Comparison of ENCODE assay signal across 24 cellular contexts in the genomic region with DNA sequence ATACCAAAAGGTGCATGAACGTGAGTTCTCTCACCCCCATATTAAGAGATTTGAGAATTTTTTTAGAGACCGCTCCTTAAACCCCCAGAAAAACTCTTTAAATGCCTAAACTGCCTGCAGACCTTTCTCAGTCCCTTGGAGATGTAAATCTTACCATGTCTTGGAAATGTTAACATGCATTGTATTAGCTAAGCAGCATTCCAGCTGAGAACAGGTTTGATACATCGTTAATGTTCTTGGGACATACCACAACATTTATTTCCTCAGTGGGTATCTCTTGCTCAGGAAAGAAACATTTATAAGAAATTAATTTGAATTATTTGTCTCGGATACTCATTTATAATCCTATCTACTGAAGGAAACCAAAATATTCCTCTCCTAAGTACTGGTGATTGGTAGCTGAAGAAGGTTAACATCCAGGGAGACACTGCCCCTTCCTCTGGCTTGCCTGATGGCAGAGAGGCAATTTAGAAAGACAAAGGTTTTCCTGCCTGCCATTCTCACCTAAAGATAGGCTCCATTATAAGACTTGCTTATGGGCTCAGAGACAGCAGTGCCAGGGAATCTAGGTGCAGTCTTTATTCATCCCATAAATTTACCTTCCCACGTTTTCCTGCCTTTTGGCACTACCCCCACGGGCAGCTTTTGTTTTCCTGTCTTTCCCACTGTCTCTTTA.
"Had no signal": no experiment of that assay in that cellular context is flagged by ENCODE, and none has a peak within 500 bp of the region (broad histone marks: within the 10 kb centered on the region; RNA-seq: fewer than 3 reads in every experiment).

No MANE protein-coding gene starts in this region.

- H3K27ac ChIP-seq: breast epithelium, esophagus muscularis mucosa, gastrocnemius medialis, pancreas, thyroid gland, upper lobe of right lung had no signal

- H3K9me3 Mint-ChIP-seq: activated B cell treated with CpG ODN at 0.5 μM for 24 hours; activated naive CD8-positive, alpha-beta T cell treated with anti-CD3 and anti-CD28 coated beads for 36 hours; activated T-cell treated with anti-CD3 and anti-CD28 coated beads, Interleukin-2, amount 50 U/mL, for 4 hours; activated T-helper 2 cell treated with anti-CD3 and anti-CD28 coated beads, Interferon-gamma antibody, Interleukin-2, Interleukin-4, amounts not matched to agents 10 μg/mL and 5 μg/mL and 100 μg/mL, durations not matched to agents 14 hours and 24 hours and 36 hours; central memory CD8-positive, alpha-beta T cell; effector memory CD8-positive, alpha-beta T cell; nephron; stimulated activated naive CD8-positive, alpha-beta T cell treated with anti-CD3 and anti-CD28 coated beads, Interleukin-15, Interleukin-2, amounts not matched to agents 100 ng/mL and 50 ng/mL, for 24 hours had no signal

- H3K4me3 Mint-ChIP-seq: activated B cell treated with CpG ODN at 0.5 μM for 24 hours; activated naive CD8-positive, alpha-beta T cell treated with anti-CD3 and anti-CD28 coated beads for 36 hours; activated T-cell treated with anti-CD3 and anti-CD28 coated beads, Interleukin-2, amount 50 U/mL, for 4 hours; central memory CD8-positive, alpha-beta T cell; effector memory CD8-positive, alpha-beta T cell; nephron; stimulated activated naive CD8-positive, alpha-beta T cell treated with anti-CD3 and anti-CD28 coated beads, Interleukin-15, Interleukin-2, amounts not matched to agents 100 ng/mL and 50 ng/mL, for 24 hours had no signal

- H3K36me3 ChIP-seq: breast epithelium, esophagus muscularis mucosa, gastrocnemius medialis, pancreas, thyroid gland, upper lobe of right lung had no signal

- H3K36me3 Mint-ChIP-seq: activated naive CD8-positive, alpha-beta T cell treated with anti-CD3 and anti-CD28 coated beads for 36 hours had no signal

- H3K9me3 ChIP-seq: breast epithelium, esophagus muscularis mucosa, gastrocnemius medialis, pancreas, thyroid gland, upper lobe of right lung had no signal

- H3K4me3 ChIP-seq: breast epithelium, esophagus muscularis mucosa, gastrocnemius medialis, pancreas, thyroid gland, upper lobe of right lung had no signal

- H3K4me1 Mint-ChIP-seq: activated B cell treated with CpG ODN at 0.5 μM for 24 hours; activated naive CD8-positive, alpha-beta T cell treated with anti-CD3 and anti-CD28 coated beads for 36 hours; central memory CD8-positive, alpha-beta T cell; nephron had no signal

- ATAC-seq: activated T-cell treated with anti-CD3 and anti-CD28 coated beads, Interleukin-2, amount 50 U/mL, for 4 hours; effector memory CD8-positive, alpha-beta T cell; gastrocnemius medialis; pancreas; right cardiac atrium; upper lobe of right lung had no signal

- H3K27me3 Mint-ChIP-seq: activated B cell treated with CpG ODN at 0.5 μM for 24 hours had no signal

- H3K27me3 ChIP-seq: breast epithelium, esophagus muscularis mucosa, gastrocnemius medialis, pancreas, thyroid gland, upper lobe of right lung had no signal

- H3K27ac Mint-ChIP-seq: activated B cell treated with CpG ODN at 0.5 μM for 24 hours; activated naive CD8-positive, alpha-beta T cell treated with anti-CD3 and anti-CD28 coated beads for 36 hours; activated T-helper 2 cell treated with anti-CD3 and anti-CD28 coated beads, Interferon-gamma antibody, Interleukin-2, Interleukin-4, amounts not matched to agents 10 μg/mL and 5 μg/mL and 100 μg/mL, durations not matched to agents 14 hours and 24 hours and 36 hours; effector memory CD8-positive, alpha-beta T cell; nephron; stimulated activated naive CD8-positive, alpha-beta T cell treated with anti-CD3 and anti-CD28 coated beads, Interleukin-15, Interleukin-2, amounts not matched to agents 100 ng/mL and 50 ng/mL, for 24 hours had no signal

- H3K4me1 ChIP-seq: breast epithelium, esophagus muscularis mucosa, gastrocnemius medialis, thyroid gland, upper lobe of right lung had no signal

- DNase-seq: activated B cell treated with CpG ODN at 0.5 μM for 24 hours; activated CD4-positive, alpha-beta T cell treated with anti-CD3 and anti-CD28 coated beads for 4 hours; activated CD4-positive, alpha-beta T cell treated with anti-CD3 and anti-CD28 coated beads, Interleukin-2, amount 50 U/mL, for 48 hours; activated CD8-positive, alpha-beta memory T cell treated with anti-CD3 and anti-CD28 coated beads, Interleukin-2, amount 50 U/mL, for 48 hours; activated naive CD4-positive, alpha-beta T cell; activated naive CD8-positive, alpha-beta T cell treated with anti-CD3 and anti-CD28 coated beads for 36 hours; activated T-cell treated with anti-CD3 and anti-CD28 coated beads, Interleukin-2, amount 50 U/mL, for 4 hours; effector memory CD8-positive, alpha-beta T cell; gastrocnemius medialis; head of caudate nucleus; hypothalamus; pancreas; right cardiac atrium; stimulated activated CD4-positive, alpha-beta T cell treated with anti-CD3 and anti-CD28 coated beads, Interleukin-1b, Interleukin-23, amount 100 ng/mL, for 48 hours; substantia nigra; T-helper 9 cell; thyroid gland; upper lobe of right lung had no signal
